19 cellular contexts compared by ENCODE assay signal in the genomic region with DNA sequence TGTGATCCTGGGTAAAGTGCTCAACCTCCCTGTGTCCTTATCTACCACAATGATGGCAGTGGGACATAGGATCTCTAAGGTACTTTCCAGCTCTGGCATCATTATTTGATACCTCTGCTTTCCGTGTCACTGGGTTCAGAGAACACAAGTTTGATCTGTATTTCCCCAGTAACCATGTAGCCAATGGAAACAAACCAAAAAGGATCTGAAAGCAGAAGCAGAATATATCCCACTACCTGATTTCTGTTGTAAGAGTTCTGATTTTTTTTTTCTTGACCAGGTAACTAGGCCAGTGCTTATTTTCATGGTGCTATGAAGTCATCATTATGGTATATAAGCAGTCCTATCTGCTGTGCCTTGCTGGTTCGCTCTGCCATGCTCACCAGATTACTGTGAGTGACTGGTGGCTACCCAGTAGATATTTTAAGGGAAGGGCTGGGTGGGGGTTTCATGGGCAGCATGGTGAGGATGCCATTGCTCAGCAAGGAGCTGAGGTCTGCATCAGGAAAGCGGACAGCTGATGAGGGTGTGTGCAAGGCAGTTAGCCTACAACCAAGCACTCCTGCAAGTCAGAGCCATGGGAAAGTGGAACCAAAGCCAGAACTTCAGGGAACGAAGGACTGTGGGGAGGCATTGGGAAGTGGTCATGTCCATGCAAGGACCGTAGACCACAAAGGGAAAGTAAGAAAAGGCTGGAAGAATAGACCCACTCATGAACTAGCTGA.
DNase-seq lines count a peak whose midpoint lies in the region; ATAC-seq and TF ChIP-seq lines count a peak whose summit lies in the region.
"Had no signal": no experiment of that assay in that cellular context is flagged by ENCODE, and none has a peak within 500 bp of the region (broad histone marks: within the 10 kb centered on the region; RNA-seq: fewer than 3 reads in every experiment).

No MANE protein-coding gene starts in this region.

- no peak overlapping the region for H3K27ac ChIP-seq in Peyer's patch
- H3K27ac ChIP-seq: A549, GM23248, testis had no signal

- no peak for TF ChIP-seq POLR2A in Peyer's patch (IDR thresholded peaks at IDR 0.05)

- no peak overlapping the region for H3K27ac Mint-ChIP-seq in activated naive CD8-positive, alpha-beta T cell treated with anti-CD3 and anti-CD28 coated beads, Interleukin-2, amount 50 U/mL, for 24 hours
- no peak overlapping the region for H3K27ac Mint-ChIP-seq in activated naive CD8-positive, alpha-beta T cell treated with anti-CD3 and anti-CD28 coated beads for 36 hours
- H3K27ac Mint-ChIP-seq: activated CD4-positive, alpha-beta memory T cell treated with anti-CD3 and anti-CD28 coated beads, Interleukin-2, amount 10 ng/mL, durations not matched to agents 7 days and 5 days; activated T-helper 2 cell treated with anti-CD3 and anti-CD28 coated beads, Interferon-gamma antibody, Interleukin-2, Interleukin-4, amounts not matched to agents 10 μg/mL and 5 μg/mL and 100 μg/mL, durations not matched to agents 14 hours and 24 hours and 36 hours had no signal

- H3K9me3 Mint-ChIP-seq in activated naive CD8-positive, alpha-beta T cell treated with anti-CD3 and anti-CD28 coated beads, Interleukin-2, amount 50 U/mL, for 24 hours = no peaks in the 10 kb centered on the region
- H3K9me3 Mint-ChIP-seq in activated naive CD8-positive, alpha-beta T cell treated with anti-CD3 and anti-CD28 coated beads for 36 hours = no peaks in the 10 kb centered on the region
- H3K9me3 Mint-ChIP-seq: activated CD4-positive, alpha-beta memory T cell treated with anti-CD3 and anti-CD28 coated beads, Interleukin-2, amount 10 ng/mL, durations not matched to agents 7 days and 5 days; activated T-helper 2 cell treated with anti-CD3 and anti-CD28 coated beads, Interferon-gamma antibody, Interleukin-2, Interleukin-4, amounts not matched to agents 10 μg/mL and 5 μg/mL and 100 μg/mL, durations not matched to agents 14 hours and 24 hours and 36 hours; brain; effector memory CD8-positive, alpha-beta T cell had no signal

- no peak overlapping the region for H3K4me3 ChIP-seq in Peyer's patch
- H3K4me3 ChIP-seq: A549, GM23248, testis had no signal

- H3K27me3 ChIP-seq in Peyer's patch = no peaks in the 10 kb centered on the region
- H3K27me3 ChIP-seq: testis had no signal

- no peaks in the 10 kb centered on the region for H3K36me3 ChIP-seq in Peyer's patch

- no peaks in the 10 kb centered on the region for H3K9me3 ChIP-seq in Peyer's patch
- H3K9me3 ChIP-seq: A549, testis had no signal

- ATAC-seq in activated naive CD8-positive, alpha-beta T cell treated with anti-CD3 and anti-CD28 coated beads, Interleukin-2, amount 50 U/mL, for 24 hours = peak; percentile 33
- ATAC-seq in HG02938 (IDR thresholded peaks at IDR 0.05; ENCODE audit: unreplicated experiment) (peak; percentile 71), HG02678 (IDR thresholded peaks at IDR 0.05; ENCODE audit: unreplicated experiment) (no peak)
- ATAC-seq: A549; effector memory CD8-positive, alpha-beta T cell had no signal

- peaks cover 12% of the 10 kb centered on the region for H3K4me1 Mint-ChIP-seq in activated naive CD8-positive, alpha-beta T cell treated with anti-CD3 and anti-CD28 coated beads, Interleukin-2, amount 50 U/mL, for 24 hours
- H3K4me1 Mint-ChIP-seq in activated naive CD8-positive, alpha-beta T cell treated with anti-CD3 and anti-CD28 coated beads for 36 hours = no peaks in the 10 kb centered on the region
- H3K4me1 Mint-ChIP-seq: brain had no signal

- H3K27me3 Mint-ChIP-seq in activated naive CD8-positive, alpha-beta T cell treated with anti-CD3 and anti-CD28 coated beads, Interleukin-2, amount 50 U/mL, for 24 hours = peaks cover 11% of the 10 kb centered on the region
- peaks cover 8% of the 10 kb centered on the region for H3K27me3 Mint-ChIP-seq in activated naive CD8-positive, alpha-beta T cell treated with anti-CD3 and anti-CD28 coated beads for 36 hours
- H3K27me3 Mint-ChIP-seq: activated CD4-positive, alpha-beta memory T cell treated with anti-CD3 and anti-CD28 coated beads, Interleukin-2, amount 10 ng/mL, durations not matched to agents 7 days and 5 days; effector memory CD8-positive, alpha-beta T cell had no signal

- DNase-seq in activated naive CD8-positive, alpha-beta T cell treated with anti-CD3 and anti-CD28 coated beads, Interleukin-2, amount 50 U/mL, for 24 hours = no peak
- DNase-seq in activated naive CD8-positive, alpha-beta T cell treated with anti-CD3 and anti-CD28 coated beads for 36 hours = no peak
- DNase-seq in MV-4-11 (lab: John Stamatoyannopoulos, UW) = peak; percentile 12
- DNase-seq in Peyer's patch = no peak
- DNase-seq in NCI-H1694 (lab: John Stamatoyannopoulos, UW) = no peak
- no peak for DNase-seq in activated naive CD4-positive, alpha-beta T cell (lab: John Stamatoyannopoulos, UW)
- DNase-seq: activated CD4-positive, alpha-beta memory T cell treated with anti-CD3 and anti-CD28 coated beads, Interleukin-2, amount 10 ng/mL, durations not matched to agents 7 days and 5 days; effector memory CD8-positive, alpha-beta T cell; GM23248; KG1; NCI-H187 treated with DMSO at 0.1 percent for 48 hours; RPMI8226; stimulated activated CD4-positive, alpha-beta T cell treated with anti-CD3 and anti-CD28 coated beads, Interleukin-12 subunit alpha, Interleukin-12 subunit beta, amount 100 ng/mL, for 4 hours; testis had no signal

- H3K36me3 Mint-ChIP-seq in activated naive CD8-positive, alpha-beta T cell treated with anti-CD3 and anti-CD28 coated beads, Interleukin-2, amount 50 U/mL, for 24 hours (ENCODE audit: low read depth) = peaks cover 3% of the 10 kb centered on the region
- H3K36me3 Mint-ChIP-seq in activated naive CD8-positive, alpha-beta T cell treated with anti-CD3 and anti-CD28 coated beads for 36 hours = no peaks in the 10 kb centered on the region
- H3K36me3 Mint-ChIP-seq: brain had no signal

- no peaks in the 10 kb centered on the region for H3K4me1 ChIP-seq in Peyer's patch
- H3K4me1 ChIP-seq: A549, testis had no signal

- H3K4me3 Mint-ChIP-seq in activated naive CD8-positive, alpha-beta T cell treated with anti-CD3 and anti-CD28 coated beads, Interleukin-2, amount 50 U/mL, for 24 hours = no peak overlapping the region
- H3K4me3 Mint-ChIP-seq in activated naive CD8-positive, alpha-beta T cell treated with anti-CD3 and anti-CD28 coated beads for 36 hours = no peak overlapping the region
- H3K4me3 Mint-ChIP-seq: activated CD4-positive, alpha-beta memory T cell treated with anti-CD3 and anti-CD28 coated beads, Interleukin-2, amount 10 ng/mL, durations not matched to agents 7 days and 5 days; brain; effector memory CD8-positive, alpha-beta T cell had no signal

- no peak for TF ChIP-seq CTCF in Peyer's patch (IDR thresholded peaks at IDR 0.05)
